ENCODE assay signal across 10 cellular contexts in genomic region chr4:7911044-7911578, GRCh38. TPM values are rescaled to one million over a fixed set of nuclear protein-coding genes. Genes with fewer than 3 reads are reported as not detected.
DNase-seq lines count a peak whose midpoint lies in the region; ATAC-seq and TF ChIP-seq lines count a peak whose summit lies in the region.
"Had no signal": no experiment of that assay in that cellular context is flagged by ENCODE, and none has a peak within 500 bp of the region (broad histone marks: within the 10 kb centered on the region; RNA-seq: fewer than 3 reads in every experiment).

No MANE protein-coding gene starts in this region.

- ATAC-seq in RWPE2 (ENCODE audit: low read depth) (peak; percentile 54), GM18520 (IDR thresholded peaks at IDR 0.05; ENCODE audit: unreplicated experiment) (no peak), GM19467 (IDR thresholded peaks at IDR 0.05; ENCODE audit: unreplicated experiment) (no peak), HG03439 (IDR thresholded peaks at IDR 0.05; ENCODE audit: unreplicated experiment) (no peak)

- no peak for TF ChIP-seq CTCF in AG04450 (IDR thresholded peaks at IDR 0.05; ENCODE audit: low read depth, low read length)
- no peak for TF ChIP-seq CTCF in RWPE2 (IDR thresholded peaks at IDR 0.05; ENCODE audit: poor library complexity, severe bottlenecking)
- TF ChIP-seq CTCF in neural progenitor cell (IDR thresholded peaks at IDR 0.05) = no peak

- peaks cover 34% of the 10 kb centered on the region for H3K4me1 Mint-ChIP-seq in neural progenitor cell
- H3K4me1 Mint-ChIP-seq: naive B cell had no signal

- H3K9me3 ChIP-seq in AG04450 (ENCODE audit: control insufficient read depth, insufficient read depth, low read length) (no peaks in the 10 kb centered on the region; the same call in 1 of the 2 replicates), RWPE2 (ENCODE audit: severe bottlenecking) (no peaks in the 10 kb centered on the region), neural progenitor cell (ENCODE audit: low read depth) (no peaks in the 10 kb centered on the region)

- H4K20me1 ChIP-seq in neural progenitor cell (ENCODE audit: low read depth) = no peaks in the 10 kb centered on the region

- H3K4me3 Mint-ChIP-seq in neural progenitor cell = peak overlapping the region; percentile 49
- H3K4me3 Mint-ChIP-seq: activated naive CD8-positive, alpha-beta T cell treated with anti-CD3 and anti-CD28 coated beads for 36 hours; naive B cell had no signal

- no peaks in the 10 kb centered on the region; the same call in 1 of the 2 replicates for H3K36me3 ChIP-seq in RWPE2 (ENCODE audit: low read depth)
- no peaks in the 10 kb centered on the region for H3K36me3 ChIP-seq in neural progenitor cell

- H3K9me3 Mint-ChIP-seq in neural progenitor cell = no peaks in the 10 kb centered on the region
- H3K9me3 Mint-ChIP-seq: activated naive CD8-positive, alpha-beta T cell treated with anti-CD3 and anti-CD28 coated beads for 36 hours had no signal

- H3K4me3 ChIP-seq in AG04450 (ENCODE audit: low read depth, low read length) (peak overlapping the region; percentile 34), RWPE2 (ENCODE audit: severe bottlenecking) (no peak overlapping the region), neural progenitor cell (no peak overlapping the region)

- peak overlapping the region; percentile 3 for H2AFZ ChIP-seq in neural progenitor cell (replicated peaks)

- POLR2A ChIA-PET in AG04450 (lab: Yijun Ruan, JAX) = interaction anchor here (0.9 to 1.7 kb wide), 4 partner anchors 18 to 100 kb away, joined by 3 to 13 read pairs (median 4); no protein-coding TSS in a partner anchor

- peak overlapping the region; percentile 37 for H3K4me2 ChIP-seq in neural progenitor cell

- no peak overlapping the region for H3K9ac ChIP-seq in neural progenitor cell

- peaks cover 31% of the 10 kb centered on the region for H3K4me1 ChIP-seq in RWPE2 (ENCODE audit: insufficient read depth, poor library complexity, severe bottlenecking)
- H3K4me1 ChIP-seq in neural progenitor cell = peaks cover 32% of the 10 kb centered on the region

- peaks cover 44% of the 10 kb centered on the region for H3K79me2 ChIP-seq in neural progenitor cell (ENCODE audit: low read depth)

- DNase-seq in AG04450 (ENCODE audit: low read depth, low spot score) (peak; percentile 77), RWPE2 (ENCODE audit: low spot score) (no peak), fibroblast of peridontal ligament (ENCODE audit: extremely low read depth) (peak; percentile 87), neural progenitor cell (ENCODE audit: low spot score) (peak; percentile 78), NCI-H1930 (lab: John Stamatoyannopoulos, UW) (no peak)
- DNase-seq: activated naive CD8-positive, alpha-beta T cell treated with anti-CD3 and anti-CD28 coated beads for 36 hours; naive B cell had no signal

- no peaks in the 10 kb centered on the region for H3K27me3 ChIP-seq in AG04450 (ENCODE audit: control insufficient read depth, insufficient read depth, low read length)
- H3K27me3 ChIP-seq in RWPE2 (ENCODE audit: insufficient read depth, poor library complexity, severe bottlenecking) = no peaks in the 10 kb centered on the region
- no peaks in the 10 kb centered on the region for H3K27me3 ChIP-seq in neural progenitor cell

- peaks cover 6% of the 10 kb centered on the region for H3F3A ChIP-seq in neural progenitor cell (ENCODE audit: low read depth)

- peak overlapping the region; percentile 94 for H3K27ac Mint-ChIP-seq in neural progenitor cell
- H3K27ac Mint-ChIP-seq: activated naive CD8-positive, alpha-beta T cell treated with anti-CD3 and anti-CD28 coated beads for 36 hours; naive B cell had no signal

- H3K36me3 Mint-ChIP-seq in neural progenitor cell = no peaks in the 10 kb centered on the region
- H3K36me3 Mint-ChIP-seq: naive B cell had no signal

- peaks cover 3% of the 10 kb centered on the region for H3K27me3 Mint-ChIP-seq in neural progenitor cell (ENCODE audit: insufficient read depth, low read depth)

- CTCF ChIA-PET in AG04450 (lab: Charles Lee) = interaction anchor here (0.7 kb wide), 1 partner anchor 99 kb away, joined by 4 read pairs; no protein-coding TSS in a partner anchor

- H3K27ac ChIP-seq in AG04450 (ENCODE audit: low read depth, low read length) (peak overlapping the region; percentile 97), RWPE2 (ENCODE audit: poor library complexity, severe bottlenecking) (peak overlapping the region; percentile 13), neural progenitor cell (peak overlapping the region; percentile 75)

RNA-seq across cellular contexts. Expression of gene AFAP1, which starts 28.6 kb away (rescaled TPM):
- 57.9 and 61.7 TPM in 2 replicates for polyA plus RNA-seq in AG04450 (2011; rRNA removed)
- 77.9 and 84.3 TPM in 2 replicates for polyA minus RNA-seq in AG04450 (2011; rRNA and poly(A)+ RNA removed)
- total RNA-seq in neural progenitor cell (ENCODE audit: low replicate concordance) = 6.7 and 8.2 TPM in 2 replicates

Comparison
In these comparisons a context has a peak if more than half of its experiments do, and no peak if none do; other contexts are left out.
1. DNase-seq: peak in AG04450 (single experiment), fibroblast of peridontal ligament (single experiment) and neural progenitor cell (single experiment); none in RWPE2 (single experiment) and NCI-H1930 (0 of 2).
2. H3K27ac ChIP-seq: peak in every context shown above with its lines; median percentile 97 in AG04450; 75 in neural progenitor cell; 13 in RWPE2.